Comparison of ENCODE assay signal across 8 cellular contexts in genomic region chr10:22319559-22320558, GRCh38. TPM values are rescaled to one million over a fixed set of nuclear protein-coding genes. Genes with fewer than 3 reads are reported as not detected.
DNase-seq lines count a peak whose midpoint lies in the region; ATAC-seq and TF ChIP-seq lines count a peak whose summit lies in the region.

No MANE protein-coding gene starts in this region.

- H3K79me2 ChIP-seq in fibroblast of lung (ENCODE audit: control insufficient read depth, insufficient read depth, low read length), result peaks cover 5% of the 10 kb centered on the region

- H3K9ac ChIP-seq in fibroblast of lung (ENCODE audit: insufficient read depth, low read length), result no peak overlapping the region

- H3K4me3 ChIP-seq in fibroblast of lung (replicated peaks in 1 of 4; ENCODE audit: control extremely low read depth in 1 of 4, insufficient read depth in 1 of 4, low read depth in 3 of 4, low read length in 4 of 4) (peak overlapping the region; percentile 27 to 62 (median 40)), retinal pigment epithelial cell (ENCODE audit: low read length) (peak overlapping the region; percentile 50)

- TF ChIP-seq CTCF in fibroblast of lung (conservative IDR thresholded peaks at IDR 0.05 in 1 of 2, IDR thresholded peaks at IDR 0.05 in 1 of 2; ENCODE audit: low read depth in 1 of 2, low read length in 2 of 2), result no peak
- TF ChIP-seq CTCF in retinal pigment epithelial cell (conservative IDR thresholded peaks at IDR 0.05; ENCODE audit: low read depth, low read length), result no peak
- no peak for TF ChIP-seq CTCF in GM20000 (IDR thresholded peaks at IDR 0.05; ENCODE audit: extremely low read depth, missing control alignments)

- no peaks in the 10 kb centered on the region for H3K36me3 ChIP-seq in fibroblast of lung (ENCODE audit: control insufficient read depth, insufficient read depth, low read length)

- no peak overlapping the region for H3K27ac ChIP-seq in fibroblast of lung (ENCODE audit: insufficient read depth, low read length)

- H3K4me2 ChIP-seq in fibroblast of lung (ENCODE audit: extremely low read depth, insufficient read depth, low read length), result peak overlapping the region; percentile 64

- DNase-seq in NCI-H82 (lab: John Stamatoyannopoulos, UW) (peak; percentile 10), NCI-H82 treated with DMSO at 0.1 percent for 48 hours (lab: John Stamatoyannopoulos, UW; ENCODE audit: unreplicated experiment) (no peak), SW480 (ENCODE audit: low spot score) (peak; percentile 13), fibroblast of lung (ENCODE audit: low read depth in 2 of 2) (no peak), retinal pigment epithelial cell (ENCODE audit: low read depth) (no peak), GM20000 (ENCODE audit: low spot score) (no peak)

- no peak for ATAC-seq in HG03460 (IDR thresholded peaks at IDR 0.05; ENCODE audit: unreplicated experiment)
- ATAC-seq in HG02759 (IDR thresholded peaks at IDR 0.05; ENCODE audit: unreplicated experiment), result no peak

- H3K27me3 ChIP-seq in fibroblast of lung (ENCODE audit: control insufficient read depth, insufficient read depth, low read length), result peaks cover 20% of the 10 kb centered on the region

- H3K4me1 ChIP-seq in fibroblast of lung (ENCODE audit: control insufficient read depth, extremely low read depth, insufficient read depth, low read length), result no peaks in the 10 kb centered on the region

- H3K9me3 ChIP-seq in fibroblast of lung (ENCODE audit: control insufficient read depth, insufficient read depth, low read depth, low read length), result no peaks in the 10 kb centered on the region

- H4K20me1 ChIP-seq in fibroblast of lung (ENCODE audit: control insufficient read depth, extremely low read depth, insufficient read depth, low read length), result peaks cover 3% of the 10 kb centered on the region

- H2AFZ ChIP-seq in fibroblast of lung (ENCODE audit: low read length), result no peak overlapping the region

RNA-seq across cellular contexts. Expression of gene BMI1, which starts 1.0 kb away (rescaled TPM):
- total RNA-seq in fibroblast of lung, result 41.6 and 53.2 TPM in 2 replicates
- polyA plus RNA-seq in fibroblast of lung, result 30.6 and 44.3 TPM in 2 replicates
- 33.8 and 42.1 TPM in 2 replicates for polyA plus RNA-seq in fibroblast of lung (2012)
- 22.7 and 28.6 TPM in 2 replicates for polyA minus RNA-seq in fibroblast of lung (ENCODE audit: low replicate concordance)

RNA-seq across cellular contexts. Expression of gene COMMD3, which starts 3.7 kb away (rescaled TPM):
- total RNA-seq in fibroblast of lung, result 42.3 and 54.2 TPM in 2 replicates
- 39.0 and 39.6 TPM in 2 replicates for polyA plus RNA-seq in fibroblast of lung
- polyA plus RNA-seq in fibroblast of lung (2012), result 43.7 and 50.3 TPM in 2 replicates
- 4.7 TPM in 1 of 2 replicates, not detected in the other for polyA minus RNA-seq in fibroblast of lung (ENCODE audit: low replicate concordance)

RNA-seq across cellular contexts. Expression of gene SPAG6, which starts 25.4 kb away (rescaled TPM):
- total RNA-seq in fibroblast of lung, result under 0.01 TPM in 1 of 2 replicates, not detected in the other
- polyA plus RNA-seq in fibroblast of lung, result not detected in 2 replicates
- polyA plus RNA-seq in fibroblast of lung (2012), result not detected in 2 replicates
- not detected in 2 replicates for polyA minus RNA-seq in fibroblast of lung (ENCODE audit: low replicate concordance)

Comparison
In these comparisons a context has a peak if more than half of its experiments do, and no peak if none do; other contexts are left out.
1. DNase-seq: peak in NCI-H82 (single experiment) and SW480 (single experiment); none in NCI-H82 treated with DMSO at 0.1 percent for 48 hours (single experiment), fibroblast of lung (0 of 2), retinal pigment epithelial cell (single experiment) and GM20000 (single experiment).